Comparison of ENCODE assay signal across 8 cellular contexts in genomic region chr6:170286246-170286933, GRCh38. TPM values are rescaled to one million over a fixed set of nuclear protein-coding genes. Genes with fewer than 3 reads are reported as not detected.
DNase-seq lines count a peak whose midpoint lies in the region; TF ChIP-seq lines count a peak whose summit lies in the region.
"Had no signal": no experiment of that assay in that cellular context is flagged by ENCODE, and none has a peak within 500 bp of the region (broad histone marks: within the 10 kb centered on the region; RNA-seq: fewer than 3 reads in every experiment).

No MANE protein-coding gene starts in this region.

- H3K27ac ChIP-seq in iPS-20b (ENCODE audit: low read length) (no peak overlapping the region), smooth muscle cell (ENCODE audit: low read depth) (no peak overlapping the region), Karpas-422 (ENCODE audit: low read length) (no peak overlapping the region)

- no peak overlapping the region for H3K9ac ChIP-seq in iPS-20b (ENCODE audit: low read depth, low read length)
- H3K9ac ChIP-seq in smooth muscle cell (ENCODE audit: low read depth): no peak overlapping the region
- H3K9ac ChIP-seq in Karpas-422 (ENCODE audit: low read length): no peak overlapping the region

- no peaks in the 10 kb centered on the region; the same call in 1 of the 2 replicates for H3K9me3 ChIP-seq in iPS-20b (ENCODE audit: insufficient read depth, low read depth, low read length)
- H3K9me3 ChIP-seq in smooth muscle cell (replicated peaks; ENCODE audit: low read depth): no peaks in the 10 kb centered on the region
- no peaks in the 10 kb centered on the region for H3K9me3 ChIP-seq in Karpas-422 (ENCODE audit: low read length)

- H3K4me2 ChIP-seq in smooth muscle cell (peak overlapping the region; percentile 74), Karpas-422 (ENCODE audit: low read depth, low read length, poor library complexity, severe bottlenecking) (no peak overlapping the region)

- H3K36me3 ChIP-seq in iPS-20b (ENCODE audit: insufficient read depth, low read depth, low read length) (peaks cover 22% of the 10 kb centered on the region), smooth muscle cell (ENCODE audit: low read depth) (no peaks in the 10 kb centered on the region), Karpas-422 (ENCODE audit: insufficient read depth, low read length) (no peaks in the 10 kb centered on the region)

- no peaks in the 10 kb centered on the region for H3K79me2 ChIP-seq in smooth muscle cell (ENCODE audit: low read depth)
- H3K79me2 ChIP-seq in Karpas-422 (ENCODE audit: low read length): no peaks in the 10 kb centered on the region

- TF ChIP-seq CTCF in smooth muscle cell (IDR thresholded peaks at IDR 0.05; ENCODE audit: borderline replicate concordance, insufficient read depth, poor library complexity, severe bottlenecking): no peak

- no peaks in the 10 kb centered on the region for H4K20me1 ChIP-seq in smooth muscle cell (ENCODE audit: low read depth)
- H4K20me1 ChIP-seq in Karpas-422 (ENCODE audit: insufficient read depth, low read depth, low read length): no peaks in the 10 kb centered on the region

- no peaks in the 10 kb centered on the region for H3K9me2 ChIP-seq in Karpas-422 (replicated peaks; ENCODE audit: insufficient read depth, low read length)

- peak overlapping the region; percentile 40; the same call in 1 of the 2 replicates for H3K4me3 ChIP-seq in iPS-20b (ENCODE audit: low read length)
- H3K4me3 ChIP-seq in smooth muscle cell: no peak overlapping the region
- no peak overlapping the region for H3K4me3 ChIP-seq in Karpas-422 (ENCODE audit: low read length)

- no peaks in the 10 kb centered on the region for H3F3A ChIP-seq in smooth muscle cell (ENCODE audit: low read depth)

- H3K27me3 ChIP-seq in iPS-20b (ENCODE audit: insufficient read depth, low read length) (peaks cover 64% of the 10 kb centered on the region), smooth muscle cell (ENCODE audit: low read depth) (peaks cover 61% of the 10 kb centered on the region), Karpas-422 (ENCODE audit: low read length) (no peaks in the 10 kb centered on the region)

- 37% methylated on average over 23 of the region's 26 CpGs for WGBS in smooth muscle cell (ENCODE audit: low lambda C conversion rate)

- H2AFZ ChIP-seq in smooth muscle cell (ENCODE audit: low read depth) (no peak overlapping the region), Karpas-422 (ENCODE audit: low read length) (no peak overlapping the region)

- H3K4me1 ChIP-seq in iPS-20b (ENCODE audit: insufficient read depth, low read length) (peaks cover 12% of the 10 kb centered on the region), smooth muscle cell (ENCODE audit: low read depth) (peaks cover 35% of the 10 kb centered on the region), Karpas-422 (ENCODE audit: low read length) (peaks cover 8% of the 10 kb centered on the region)

- peak; percentile 94 for DNase-seq in NCI-H146 (lab: John Stamatoyannopoulos, UW)
- peak; percentile 48 for DNase-seq in amniotic epithelial cell (ENCODE audit: low read depth)
- no peak for DNase-seq in smooth muscle cell (lab: John Stamatoyannopoulos, UW; ENCODE audit: unreplicated experiment)
- no peak for DNase-seq in NCI-H1930 (lab: John Stamatoyannopoulos, UW)
- DNase-seq in Karpas-422: no peak
- no peak for DNase-seq in SK-N-DZ (ENCODE audit: low spot score)
- DNase-seq: activated T-cell treated with anti-CD3 and anti-CD28 coated beads, Interleukin-2, amount 50 U/mL, for 4 hours had no signal

RNA-seq across cellular contexts. Expression of gene DLL1, which starts 4.5 kb away (rescaled TPM):
- total RNA-seq in smooth muscle cell: 0.27 and 0.36 TPM in 2 replicates
- 0.70 and 0.99 TPM in 2 replicates for polyA plus RNA-seq in smooth muscle cell
- total RNA-seq in Karpas-422 (2014; rRNA removed; shearing (Covaris generic); ENCODE audit: low replicate concordance): 0.18 and 0.26 TPM in 2 replicates
- polyA plus RNA-seq in SK-N-DZ (2014; cell fraction: cytosol; rRNA removed): 2.6 and 3.0 TPM in 2 replicates
- 7.3 and 9.7 TPM in 2 replicates for polyA plus RNA-seq in SK-N-DZ (2014; cell fraction: nucleus; rRNA removed)

RNA-seq across cellular contexts. Expression of gene FAM120B, which starts 20.2 kb away (rescaled TPM):
- 17.8 and 22.8 TPM in 2 replicates for total RNA-seq in smooth muscle cell
- polyA plus RNA-seq in smooth muscle cell: 22.2 and 26.3 TPM in 2 replicates
- total RNA-seq in Karpas-422 (2014; rRNA removed; shearing (Covaris generic); ENCODE audit: low replicate concordance): 22.4 and 32.1 TPM in 2 replicates
- polyA plus RNA-seq in SK-N-DZ (2014; cell fraction: cytosol; rRNA removed): 7.8 and 9.1 TPM in 2 replicates
- 13.9 and 18.7 TPM in 2 replicates for polyA plus RNA-seq in SK-N-DZ (2014; cell fraction: nucleus; rRNA removed)

Comparison
In these comparisons a context has a peak if more than half of its experiments do, and no peak if none do; other contexts are left out.
1. DNase-seq: peak in NCI-H146 (single experiment) and amniotic epithelial cell (single experiment); none in smooth muscle cell (single experiment), NCI-H1930 (0 of 2), Karpas-422 (single experiment) and SK-N-DZ (single experiment).